Comparison of ENCODE assay signal across 5 cellular contexts in genomic region chrX:153546386-153546785, GRCh38.
"Had no signal": no experiment of that assay in that cellular context is flagged by ENCODE, and none has a peak within 500 bp of the region (broad histone marks: within the 10 kb centered on the region; RNA-seq: fewer than 3 reads in every experiment).

No MANE protein-coding gene starts in this region.

- DNase-seq: H9, HCEC 1CT, KBM-7 had no signal

- ATAC-seq: GM23338, HepG2 had no signal
